In the genomic region with DNA sequence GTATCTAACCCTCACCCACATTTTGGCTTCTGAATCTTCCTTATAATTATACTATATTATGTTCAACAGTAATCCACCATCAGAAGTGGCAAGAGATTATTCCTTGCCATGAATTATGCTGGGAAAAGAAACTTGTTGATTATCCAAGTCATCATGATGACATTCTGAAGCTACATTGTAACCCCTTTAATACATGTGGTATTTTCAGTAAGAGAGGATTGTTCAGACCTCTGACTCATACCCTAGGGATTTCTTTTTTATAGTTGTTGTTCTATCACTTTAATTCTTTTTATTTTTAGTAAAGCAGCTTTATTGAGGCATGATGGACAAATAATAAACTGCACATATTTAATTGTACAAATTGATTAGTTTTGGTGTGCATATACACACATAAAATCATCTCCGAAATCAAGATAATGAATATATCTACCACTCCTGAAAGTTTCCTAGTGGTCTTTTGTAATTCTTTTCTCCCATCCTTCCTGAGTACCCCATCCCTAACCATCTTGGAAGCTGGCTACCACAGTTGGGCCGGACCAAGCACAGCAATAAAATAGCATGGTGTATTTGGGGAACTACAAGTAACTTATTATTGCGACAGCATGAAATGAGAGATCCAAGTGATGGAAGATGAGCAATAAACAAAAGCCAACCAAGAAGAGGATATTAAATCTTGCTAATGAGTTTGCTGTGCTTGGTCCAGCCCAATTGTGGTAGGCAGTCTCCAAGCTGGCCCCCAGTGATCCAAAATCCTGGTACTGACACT, we compare ENCODE assay signal across 23 cellular contexts.
DNase-seq lines count a peak whose midpoint lies in the region; ATAC-seq, FAIRE-seq and TF ChIP-seq lines count a peak whose summit lies in the region.
"Had no signal": no experiment of that assay in that cellular context is flagged by ENCODE, and none has a peak within 500 bp of the region (broad histone marks: within the 10 kb centered on the region; RNA-seq: fewer than 3 reads in every experiment).

No MANE protein-coding gene starts in this region.

- TF ChIP-seq POLR2A in breast epithelium (IDR thresholded peaks at IDR 0.05), result no peak

- H3K9me3 Mint-ChIP-seq in MCF 10A (ENCODE audit: unreplicated experiment), result no peaks in the 10 kb centered on the region
- H3K9me3 Mint-ChIP-seq: type B pancreatic cell had no signal

- no peaks in the 10 kb centered on the region for H3K36me3 Mint-ChIP-seq in MCF 10A (ENCODE audit: insufficient read depth, unreplicated experiment)
- H3K36me3 Mint-ChIP-seq: naive B cell; stimulated activated naive B cell treated with anti-CD40 and anti-IgM and Interleukin-4, amounts not matched to agents 10 μg/mL and 1 μg/mL and 100 μg/mL, for 72 hours; type B pancreatic cell had no signal

- H3K36me3 ChIP-seq in breast epithelium, result no peaks in the 10 kb centered on the region
- H3K36me3 ChIP-seq: cardiac muscle cell, pancreas, SJCRH30 had no signal

- POLR2A ChIA-PET in MCF 10A (lab: Yijun Ruan, JAX), result interaction anchor here (0.5 to 0.6 kb wide), 2 partner anchors 610 to 757 kb away, joined by 3 read pairs; no protein-coding TSS in a partner anchor

- H3K27ac ChIP-seq in breast epithelium (no peak overlapping the region), foreskin keratinocyte (no peak overlapping the region)
- H3K27ac ChIP-seq: A549, cardiac muscle cell, pancreas, SJCRH30 had no signal

- H3K27ac Mint-ChIP-seq in MCF 10A (ENCODE audit: low read depth, unreplicated experiment), result no peak overlapping the region
- H3K27ac Mint-ChIP-seq: naive B cell; stimulated activated naive B cell treated with anti-CD40 and anti-IgM and Interleukin-4, amounts not matched to agents 10 μg/mL and 1 μg/mL and 100 μg/mL, for 72 hours; type B pancreatic cell had no signal

- H3K27me3 ChIP-seq in breast epithelium (no peaks in the 10 kb centered on the region), foreskin keratinocyte (no peaks in the 10 kb centered on the region)
- H3K27me3 ChIP-seq: cardiac muscle cell, pancreas, SJCRH30 had no signal

- no TSS peak for BruUV-seq in MCF 10A (replicated peaks; lab: Mats Ljungman, UMichigan)

- intact Hi-C loops in MCF 10A (cut with micrococcal nuclease) (no loop called here), breast epithelium (cut with DNase I; ENCODE audit: low total_unique reads) (no loop called here)

- peak; percentile 78 for ATAC-seq in foreskin keratinocyte
- no peak for ATAC-seq in HG02938 (IDR thresholded peaks at IDR 0.05; ENCODE audit: unreplicated experiment)
- ATAC-seq: A549; GM12878; pancreas; stimulated activated naive B cell treated with anti-CD40 and anti-IgM and Interleukin-4, amounts not matched to agents 10 μg/mL and 1 μg/mL and 100 μg/mL, for 72 hours had no signal

- no peaks in the 10 kb centered on the region for H3K27me3 Mint-ChIP-seq in MCF 10A (ENCODE audit: insufficient read depth, unreplicated experiment)
- H3K27me3 Mint-ChIP-seq: naive B cell; stimulated activated naive B cell treated with anti-CD40 and anti-IgM and Interleukin-4, amounts not matched to agents 10 μg/mL and 1 μg/mL and 100 μg/mL, for 72 hours; type B pancreatic cell had no signal

- no peak overlapping the region for H3K4me3 ChIP-seq in breast epithelium
- H3K4me3 ChIP-seq: A549, cardiac muscle cell, GM12878, pancreas, SJCRH30 had no signal

- CTCF ChIA-PET in MCF 10A (lab: Yijun Ruan, JAX), result no interaction called here

- H3K9me3 ChIP-seq in breast epithelium, result no peaks in the 10 kb centered on the region
- H3K9me3 ChIP-seq: A549, pancreas, SJCRH30 had no signal

- TF ChIP-seq CTCF in MCF 10A (IDR thresholded peaks at IDR 0.05; ENCODE audit: unreplicated experiment), result no peak
- TF ChIP-seq CTCF in breast epithelium (IDR thresholded peaks at IDR 0.05), result no peak
- TF ChIP-seq CTCF in foreskin keratinocyte (conservative IDR thresholded peaks at IDR 0.05), result no peak

- H3K4me3 Mint-ChIP-seq in MCF 10A (ENCODE audit: unreplicated experiment), result no peak overlapping the region
- H3K4me3 Mint-ChIP-seq: naive B cell; stimulated activated naive B cell treated with anti-CD40 and anti-IgM and Interleukin-4, amounts not matched to agents 10 μg/mL and 1 μg/mL and 100 μg/mL, for 72 hours; type B pancreatic cell had no signal

- DNase-seq in MCF 10A (ENCODE audit: unreplicated experiment) (peak; percentile 25), breast epithelium (ENCODE audit: low spot score in 2 of 2) (no peak), astrocyte of the hippocampus (ENCODE audit: low read depth, low spot score) (peak; percentile 61), foreskin keratinocyte (peak; percentile 15 to 55), GM19239 (ENCODE audit: insufficient read length, low spot score) (no peak), NCI-H446 treated with DMSO at 0.1 percent for 48 hours (lab: John Stamatoyannopoulos, UW) (no peak), iPS-NIHi11 (ENCODE audit: low spot score) (no peak)
- DNase-seq: activated CD4-positive, alpha-beta T cell treated with anti-CD3 and anti-CD28 coated beads for 48 hours; activated CD8-positive, alpha-beta memory T cell treated with anti-CD3 and anti-CD28 coated beads, Interleukin-2, amount 50 U/mL, for 48 hours; activated naive CD4-positive, alpha-beta T cell treated with Interleukin-2 at 50 U/mL for 16 hours; MM.1S; naive B cell; NCI-H2029 treated with DMSO at 0.1 percent for 48 hours; NCI-H524; OCI-M1; pancreas; SJCRH30; stimulated activated naive B cell treated with anti-CD40 and anti-IgM and Interleukin-4, amounts not matched to agents 10 μg/mL and 1 μg/mL and 100 μg/mL, for 72 hours had no signal

- H3K4me1 Mint-ChIP-seq in MCF 10A (ENCODE audit: insufficient read depth, unreplicated experiment), result peaks cover 5% of the 10 kb centered on the region
- H3K4me1 Mint-ChIP-seq: naive B cell had no signal

- H3K4me1 ChIP-seq in breast epithelium (no peaks in the 10 kb centered on the region), foreskin keratinocyte (no peaks in the 10 kb centered on the region)
- H3K4me1 ChIP-seq: A549, pancreas, SJCRH30 had no signal

- FAIRE-seq in GM19239 (lab: Jason Lieb, UNC), result no peak
- FAIRE-seq: A549, GM12878, pancreas had no signal

Comparison
In these comparisons a context has a peak if more than half of its experiments do, and no peak if none do; other contexts are left out.
1. DNase-seq: peak in MCF 10A (single experiment), astrocyte of the hippocampus (single experiment) and foreskin keratinocyte (2 of 2); none in breast epithelium (0 of 2), GM19239 (single experiment), NCI-H446 treated with DMSO at 0.1 percent for 48 hours (single experiment) and iPS-NIHi11 (single experiment).